ENCODE assay signal across 8 cellular contexts in genomic region chr17:68777243-68777855, GRCh38.
A peak's percentile ranks its signal among the peaks of the same experiment; 100 is the strongest.
DNase-seq lines count a peak whose midpoint lies in the region; ATAC-seq and TF ChIP-seq lines count a peak whose summit lies in the region.

No MANE protein-coding gene starts in this region.

- H3K9me3 ChIP-seq in left ventricle myocardium inferior (replicated peaks): no peaks in the 10 kb centered on the region

- H3K27ac ChIP-seq in left ventricle myocardium inferior (replicated peaks): peak overlapping the region; percentile 81

- H3K27me3 ChIP-seq in left ventricle myocardium inferior (ENCODE audit: low read depth): no peaks in the 10 kb centered on the region

- H3K4me3 Mint-ChIP-seq in progenitor cell of endocrine pancreas (ENCODE audit: low read depth): no peak overlapping the region

- H3K27me3 Mint-ChIP-seq in progenitor cell of endocrine pancreas: no peaks in the 10 kb centered on the region

- no peaks in the 10 kb centered on the region for H3K36me3 Mint-ChIP-seq in progenitor cell of endocrine pancreas (ENCODE audit: insufficient read depth)

- H3K4me1 ChIP-seq in left ventricle myocardium inferior: peaks cover 25% of the 10 kb centered on the region

- in situ Hi-C loops in Caki2 (cut with HindIII; ENCODE audit: low pct_unique_long_range_greater_than_20kb, low sequenced_read_pairs): no loop called here

- intact Hi-C loops in left ventricle myocardium inferior (cut with micrococcal nuclease): loop anchor here (10.0 kb wide), 1 partner anchor 187 kb away; no protein-coding TSS in a partner anchor

- H3K9me3 Mint-ChIP-seq in progenitor cell of endocrine pancreas (ENCODE audit: low read depth): no peaks in the 10 kb centered on the region

- TF ChIP-seq CTCF in left ventricle myocardium inferior (IDR thresholded peaks at IDR 0.05; ENCODE audit: borderline replicate concordance) (peak; percentile 77), progenitor cell of endocrine pancreas (IDR thresholded peaks at IDR 0.05; ENCODE audit: unreplicated experiment) (peak; percentile 79)

- peak overlapping the region; percentile 47 for H3K27ac Mint-ChIP-seq in progenitor cell of endocrine pancreas

- peaks cover 22% of the 10 kb centered on the region for H3K4me1 Mint-ChIP-seq in progenitor cell of endocrine pancreas (ENCODE audit: low read depth)

- ATAC-seq in HG03135 (IDR thresholded peaks at IDR 0.05; ENCODE audit: unreplicated experiment) (no peak), GM19035 (IDR thresholded peaks at IDR 0.05; ENCODE audit: unreplicated experiment) (no peak)

- no peak overlapping the region for H3K4me3 ChIP-seq in left ventricle myocardium inferior

- H3K36me3 ChIP-seq in left ventricle myocardium inferior: no peaks in the 10 kb centered on the region

- DNase-seq in Caki2 (ENCODE audit: low read depth): peak; percentile 37
- peak; percentile 55 for DNase-seq in H4 (ENCODE audit: low spot score)
- DNase-seq in NCI-H510A treated with DMSO at 0.1 percent for 48 hours (lab: John Stamatoyannopoulos, UW): peak; percentile 70
- DNase-seq in anterior cingulate cortex (lab: John Stamatoyannopoulos, UW): peak in 43 of 58 donors; percentile 5 to 85 (median 31)
- DNase-seq in left ventricle myocardium inferior: peak; percentile 35
- DNase-seq in progenitor cell of endocrine pancreas (ENCODE audit: low spot score, unreplicated experiment): peak; percentile 26
